ENCODE assay signal across 8 cellular contexts in genomic region chr13:88675997-88676396, GRCh38.
"Had no signal": no experiment of that assay in that cellular context is flagged by ENCODE, and none has a peak within 500 bp of the region (broad histone marks: within the 10 kb centered on the region; RNA-seq: fewer than 3 reads in every experiment).

No MANE protein-coding gene starts in this region.

- ATAC-seq: GM12878 had no signal

- DNase-seq: GDM1, GF-D8 had no signal

- FAIRE-seq: G401.6, GM12878, GM12891, GM12892, GM18507, GM19239 had no signal

- H3K4me3 ChIP-seq: GM12878 had no signal
